ENCODE assay signal across 8 cellular contexts in the genomic region with DNA sequence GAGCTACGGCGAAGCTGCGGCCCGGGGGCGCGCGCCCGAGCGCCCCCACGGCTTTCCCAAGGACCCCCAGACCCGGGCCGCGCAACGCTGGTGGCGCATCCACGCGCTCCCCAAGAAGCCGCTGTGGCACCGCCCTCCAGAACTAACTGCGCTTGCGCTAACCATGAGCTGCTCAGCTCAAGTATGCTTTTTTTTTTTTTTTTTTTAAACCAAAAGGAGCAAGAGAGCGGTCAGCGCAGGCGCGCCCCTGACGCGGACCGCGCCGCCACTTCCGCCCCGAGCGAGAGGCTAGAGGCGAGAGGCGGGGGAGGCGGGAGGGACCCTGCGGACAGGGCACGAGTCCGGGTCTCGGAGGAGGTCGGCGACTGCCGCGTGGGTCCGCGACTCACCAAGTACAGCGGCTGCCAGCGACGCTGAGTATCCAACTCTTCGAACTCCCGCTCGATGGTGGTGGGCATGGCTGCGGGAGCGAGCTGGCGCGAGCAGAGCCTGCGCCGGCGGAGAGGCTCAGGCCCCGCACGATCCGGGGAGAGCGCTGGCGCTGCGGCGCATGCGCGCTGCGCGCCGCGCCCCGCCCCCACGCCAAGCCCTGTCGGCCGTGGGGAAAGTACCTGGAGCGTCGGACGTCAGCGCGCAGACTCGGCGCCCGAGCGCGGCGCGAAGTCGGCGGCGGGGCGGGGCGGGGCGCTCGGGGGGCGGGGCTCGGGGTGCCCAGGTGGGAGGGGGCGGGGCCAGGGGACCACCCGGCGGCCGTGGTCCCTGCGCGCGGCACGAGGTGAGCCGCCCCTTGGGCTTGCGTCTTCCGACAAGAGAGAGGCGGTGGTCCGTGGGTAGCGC. TPM values are rescaled to one million over a fixed set of nuclear protein-coding genes. Genes with fewer than 3 reads are reported as not detected.
DNase-seq lines count a peak whose midpoint lies in the region; ATAC-seq, FAIRE-seq and TF ChIP-seq lines count a peak whose summit lies in the region.

PTPN2 (minus strand) TSS at position 554 of the 837 bp plus-strand sequence; CDS start at position 458, 96 bp downstream.

- H3K36me3 ChIP-seq in keratinocyte (ENCODE audit: control insufficient read depth in 2 of 2, extremely low read depth in 1 of 2, insufficient read depth in 2 of 2, low read length in 2 of 2): peaks cover 0 to 4% of the 10 kb centered on the region in 2 experiments

- peak; percentile 65 for ATAC-seq in HG03378 (IDR thresholded peaks at IDR 0.05; ENCODE audit: unreplicated experiment)
- ATAC-seq in activated CD4-positive, CD25-positive, alpha-beta regulatory T cell treated with anti-CD3 and anti-CD28 coated beads, Interleukin-2, amount 50 U/mL, for 24 hours: peak; percentile 85 to 89
- ATAC-seq in central memory CD8-positive, alpha-beta T cell (replicated peaks; ENCODE audit: extremely low read depth, poor library complexity, severe bottlenecking): peak; percentile 83

- peaks cover 20% of the 10 kb centered on the region for H3K36me3 Mint-ChIP-seq in central memory CD8-positive, alpha-beta T cell (ENCODE audit: insufficient read depth)

- H3K79me2 ChIP-seq in keratinocyte (ENCODE audit: control insufficient read depth, insufficient read depth, low read length): peaks cover 46% of the 10 kb centered on the region

- dilution Hi-C loops in keratinocyte (cut with MboI; ENCODE audit: extremely low pct_ligation_motif_present, low sequenced_read_pairs): no loop called here

- H3K9me3 ChIP-seq in keratinocyte (ENCODE audit: control insufficient read depth, low read depth, low read length): no peaks in the 10 kb centered on the region

- DNase-seq in AML-193 (lab: John Stamatoyannopoulos, UW) (peak; percentile 82 to 85), NCI-H446 treated with DMSO at 0.1 percent for 48 hours (lab: John Stamatoyannopoulos, UW) (peak; percentile 84), keratinocyte (ENCODE audit: low read depth, low spot score) (peak; percentile 84)
- DNase-seq in central memory CD8-positive, alpha-beta T cell (ENCODE audit: low spot score in 2 of 2): peak; percentile 81 to 87
- peak; percentile 73 to 89 (median 81) for DNase-seq in stimulated activated CD4-positive, alpha-beta T cell treated with anti-CD3 and anti-CD28 coated beads, Interleukin-12 subunit alpha, Interleukin-12 subunit beta, amount 100 ng/mL, for 48 hours (ENCODE audit: low read depth in 2 of 3, low spot score in 1 of 3)

- H3K9ac ChIP-seq in keratinocyte (ENCODE audit: control insufficient read depth, extremely low read depth, insufficient read depth, low read length): peak within 1 kb of the TSS; percentile 95

- H4K20me1 ChIP-seq in keratinocyte (ENCODE audit: control insufficient read depth, extremely low read depth, insufficient read depth, low read length): peaks cover 5% of the 10 kb centered on the region

- FAIRE-seq in keratinocyte (lab: Jason Lieb, UNC): no peak

- peak; percentile 99 for TF ChIP-seq POLR2A in GM19099 (IDR thresholded peaks at IDR 0.05; ENCODE audit: extremely low read depth, insufficient read length, low read depth)

- no peaks in the 10 kb centered on the region for H3K9me1 ChIP-seq in keratinocyte (ENCODE audit: control insufficient read depth, extremely low read depth, insufficient read depth, low read length)

- no peaks in the 10 kb centered on the region for H3K27me3 Mint-ChIP-seq in central memory CD8-positive, alpha-beta T cell

- H2AFZ ChIP-seq in keratinocyte (ENCODE audit: control insufficient read depth, low read length): peak within 1 kb of the TSS; percentile 95

- H3K4me1 Mint-ChIP-seq in central memory CD8-positive, alpha-beta T cell: peaks cover 49% of the 10 kb centered on the region

- no peaks in the 10 kb centered on the region for H3K9me3 Mint-ChIP-seq in central memory CD8-positive, alpha-beta T cell

- peak within 1 kb of the TSS; percentile 91 for H3K27ac Mint-ChIP-seq in central memory CD8-positive, alpha-beta T cell (ENCODE audit: low read depth)

- TF ChIP-seq CTCF in keratinocyte (optimal IDR thresholded peaks at IDR 0.05 in 1 of 3, IDR thresholded peaks at IDR 0.05 in 1 of 3, conservative IDR thresholded peaks at IDR 0.05 in 1 of 3; ENCODE audit: extremely low read depth in 1 of 3, insufficient read depth in 2 of 3, low read length in 3 of 3): no peak

- peak within 1 kb of the TSS; percentile 92 for H3K4me2 ChIP-seq in keratinocyte (ENCODE audit: control insufficient read depth, extremely low read depth, insufficient read depth, low read depth, low read length)

- peaks cover 19% of the 10 kb centered on the region for H3K4me1 ChIP-seq in keratinocyte (ENCODE audit: control insufficient read depth, extremely low read depth, insufficient read depth, low read length)

- H3K27me3 ChIP-seq in keratinocyte (ENCODE audit: control insufficient read depth, extremely low read depth, insufficient read depth, low read length): no peaks in the 10 kb centered on the region

- peak within 1 kb of the TSS; percentile 96 for H3K27ac ChIP-seq in keratinocyte (ENCODE audit: control insufficient read depth, insufficient read depth, low read length)

- peak within 1 kb of the TSS; percentile 87 for H3K4me3 Mint-ChIP-seq in central memory CD8-positive, alpha-beta T cell

- peak within 1 kb of the TSS; percentile 84 to 87 (median 86) for H3K4me3 ChIP-seq in keratinocyte (ENCODE audit: control insufficient read depth in 2 of 3, extremely low read depth in 1 of 3, insufficient read depth in 2 of 3, low read depth in 1 of 3, low read length in 3 of 3)

RNA-seq across cellular contexts. Expression of gene PTPN2, which starts in this region (rescaled TPM):
- 23.7 to 39.9 TPM (median 26.0 TPM) in 3 replicates for polyA plus RNA-seq in keratinocyte
- 168 TPM for polyA plus RNA-seq in keratinocyte (2011; ENCODE audit: low read depth)
- polyA plus RNA-seq in keratinocyte (2011; cell fraction: cytosol; rRNA removed): 22.0 and 30.9 TPM in 2 replicates
- 39.2 and 46.8 TPM in 2 replicates for polyA plus RNA-seq in keratinocyte (2011; cell fraction: nucleus; rRNA removed)
- polyA plus RNA-seq in keratinocyte (2012; ENCODE audit: low replicate concordance): 27.7 and 33.5 TPM in 2 replicates
- 5.5 to 39.6 TPM (median 10.1 TPM) in 3 replicates for polyA minus RNA-seq in keratinocyte
- 10.9 TPM for polyA minus RNA-seq in keratinocyte (2011; cell fraction: cytosol; rRNA and poly(A)+ RNA removed)
- polyA minus RNA-seq in keratinocyte (2011; cell fraction: nucleus; rRNA and poly(A)+ RNA removed): 8.7 and 21.6 TPM in 2 replicates

Comparison
In these comparisons a context has a peak if more than half of its experiments do, and no peak if none do; other contexts are left out.
1. Peak in every context shown above with its lines: DNase-seq, ATAC-seq, H3K4me3 ChIP-seq and H3K27ac ChIP-seq.